ENCODE assay signal across 21 cellular contexts in genomic region chr1:180278193-180278556, GRCh38. TPM values are rescaled to one million over a fixed set of nuclear protein-coding genes. Genes with fewer than 3 reads are reported as not detected.
DNase-seq lines count a peak whose midpoint lies in the region; ATAC-seq, FAIRE-seq and TF ChIP-seq lines count a peak whose summit lies in the region.
"Had no signal": no experiment of that assay in that cellular context is flagged by ENCODE, and none has a peak within 500 bp of the region (broad histone marks: within the 10 kb centered on the region; RNA-seq: fewer than 3 reads in every experiment).

No MANE protein-coding gene starts in this region.

- WGBS in lung, 2 donors = 88 to 89% methylated on average over 2 of the region's 2 CpGs
- WGBS in upper lobe of left lung, 2 donors = 76 to 79% methylated on average over 2 of the region's 2 CpGs
- 70% methylated on average over 2 of the region's 2 CpGs; no CpG with 5 or more reads in 1 of the 2 donors for WGBS in gastroesophageal sphincter (ENCODE audit: low coverage in 1 of 2), 2 donors

- DNase-seq in GM23338 (ENCODE audit: low spot score) (no peak), bronchial epithelial cell (ENCODE audit: low read depth) (no peak), lung (ENCODE audit: low spot score) (peak; percentile 11), upper lobe of left lung (no peak), HK-2 (ENCODE audit: unreplicated experiment) (no peak), cerebellar cortex (ENCODE audit: low spot score) (no peak)
- DNase-seq: C1 segment of cervical spinal cord, DND-41, MM.1S, NCI-H1092, NCI-H1694, NCI-H2081 treated with DMSO at 0.1 percent for 48 hours, NCI-H446 treated with DMSO at 0.1 percent for 48 hours, NCI-H69 had no signal

- no peaks in the 10 kb centered on the region for H3K27me3 ChIP-seq in GM23338 (ENCODE audit: insufficient read depth)
- H3K27me3 ChIP-seq in bronchial epithelial cell (ENCODE audit: control insufficient read depth, insufficient read depth, low read length) = no peaks in the 10 kb centered on the region
- no peaks in the 10 kb centered on the region for H3K27me3 ChIP-seq in lung (ENCODE audit: control insufficient read depth, insufficient read depth)
- no peaks in the 10 kb centered on the region for H3K27me3 ChIP-seq in upper lobe of left lung
- no peaks in the 10 kb centered on the region for H3K27me3 ChIP-seq in gastroesophageal sphincter

- H3K36me3 ChIP-seq in GM23338 (ENCODE audit: insufficient read depth) = peaks cover 8% of the 10 kb centered on the region
- peaks cover 7% of the 10 kb centered on the region for H3K36me3 ChIP-seq in bronchial epithelial cell (ENCODE audit: control insufficient read depth, insufficient read depth, low read length)
- peaks cover 8 to 17% of the 10 kb centered on the region in 2 donors for H3K36me3 ChIP-seq in lung (ENCODE audit: control insufficient read depth in 2 of 2, insufficient read depth in 2 of 2, low read length in 2 of 2)
- H3K36me3 ChIP-seq in upper lobe of left lung = peaks cover 0 to 12% (median 6%) of the 10 kb centered on the region in 4 donors
- H3K36me3 ChIP-seq in gastroesophageal sphincter = peaks cover 0 to 57% of the 10 kb centered on the region in 2 donors

- H4K20me1 ChIP-seq in GM23338 (replicated peaks; ENCODE audit: insufficient read depth) = no peaks in the 10 kb centered on the region

- H3F3A ChIP-seq in GM23338 (replicated peaks; ENCODE audit: low read depth) = no peaks in the 10 kb centered on the region

- peak overlapping the region; percentile 53 for H3K4me2 ChIP-seq in GM23338

- peaks cover 6% of the 10 kb centered on the region for H3K27me3 Mint-ChIP-seq in GM23338 (ENCODE audit: insufficient read depth, low read depth, poor library complexity)

- H3K4me1 ChIP-seq in GM23338 (ENCODE audit: insufficient read depth) = peaks cover 17% of the 10 kb centered on the region
- peaks cover 0 to 2% of the 10 kb centered on the region in 2 donors for H3K4me1 ChIP-seq in lung (ENCODE audit: control insufficient read depth in 2 of 2, insufficient read depth in 2 of 2, low read length in 2 of 2)
- peaks cover 0 to 3% (median 2%) of the 10 kb centered on the region in 4 donors for H3K4me1 ChIP-seq in upper lobe of left lung
- peaks cover 0 to 7% (median 0%) of the 10 kb centered on the region in 3 donors for H3K4me1 ChIP-seq in gastroesophageal sphincter
- H3K4me1 ChIP-seq: HAP-1 had no signal

- TF ChIP-seq EP300 in upper lobe of left lung (IDR thresholded peaks at IDR 0.05) = no peak
- no peak for TF ChIP-seq EP300 in gastroesophageal sphincter (IDR thresholded peaks at IDR 0.05)

- no peak overlapping the region for H2AFZ ChIP-seq in GM23338

- H3K27ac ChIP-seq in GM23338 (ENCODE audit: low read depth) (peak overlapping the region; percentile 20), lung (ENCODE audit: low read depth in 1 of 2, low read length in 1 of 2) (peak overlapping the region in 1 of 2 donors; percentile 2), upper lobe of left lung (peak overlapping the region in 3 of 4 donors; percentile 41 to 64 (median 62)), gastroesophageal sphincter (no peak overlapping the region)
- H3K27ac ChIP-seq: SK-N-MC had no signal

- peaks cover 49% of the 10 kb centered on the region for H3K36me3 Mint-ChIP-seq in GM23338 (ENCODE audit: low read depth)

- no peaks in the 10 kb centered on the region for H3K79me2 ChIP-seq in GM23338 (replicated peaks; ENCODE audit: insufficient read depth)

- H3K9me3 Mint-ChIP-seq in GM23338 = peaks cover 19% of the 10 kb centered on the region; the same call in 2 of the 3 replicates

- peak overlapping the region; percentile 64 for H3K27ac Mint-ChIP-seq in GM23338

- TF ChIP-seq POLR2A in upper lobe of left lung (IDR thresholded peaks at IDR 0.05) = no peak
- no peak for TF ChIP-seq POLR2A in gastroesophageal sphincter (IDR thresholded peaks at IDR 0.05)

- ATAC-seq in GM23338 (peak; percentile 53), lung (ENCODE audit: insufficient read depth, low FRiP score) (no peak), upper lobe of left lung (ENCODE audit: low FRiP score in 2 of 2) (no peak), gastroesophageal sphincter (no peak)
- ATAC-seq: Right ventricle myocardium inferior had no signal

- no peak overlapping the region; the same call in 2 of the 3 replicates for H3K4me3 Mint-ChIP-seq in GM23338

- no peaks in the 10 kb centered on the region for H3K9me2 ChIP-seq in GM23338 (ENCODE audit: insufficient read depth)

- TF ChIP-seq CTCF in GM23338 (conservative IDR thresholded peaks at IDR 0.05; ENCODE audit: low read depth in 2 of 2) = no peak
- no peak for TF ChIP-seq CTCF in bronchial epithelial cell (IDR thresholded peaks at IDR 0.05; ENCODE audit: insufficient read depth, low read length, severe bottlenecking)
- no peak for TF ChIP-seq CTCF in lung (IDR thresholded peaks at IDR 0.05; ENCODE audit: control extremely low read depth, extremely low read depth)
- TF ChIP-seq CTCF in upper lobe of left lung (IDR thresholded peaks at IDR 0.05) = no peak
- no peak for TF ChIP-seq CTCF in gastroesophageal sphincter (IDR thresholded peaks at IDR 0.05)

- peak; percentile 18 for FAIRE-seq in bronchial epithelial cell (lab: Jason Lieb, UNC)
- FAIRE-seq: G401.6, RCC 7860 had no signal

- H3K9me3 ChIP-seq in lung (ENCODE audit: control insufficient read depth in 2 of 2, insufficient read depth in 1 of 2, low read length in 1 of 2) = no peaks in the 10 kb centered on the region
- H3K9me3 ChIP-seq in upper lobe of left lung = no peaks in the 10 kb centered on the region
- H3K9me3 ChIP-seq in gastroesophageal sphincter = no peaks in the 10 kb centered on the region
- H3K9me3 ChIP-seq: HAP-1 had no signal

- no peak overlapping the region for H3K4me3 ChIP-seq in GM23338
- H3K4me3 ChIP-seq in bronchial epithelial cell (ENCODE audit: low read depth, low read length) = no peak overlapping the region
- H3K4me3 ChIP-seq in lung = no peak overlapping the region
- no peak overlapping the region for H3K4me3 ChIP-seq in upper lobe of left lung
- H3K4me3 ChIP-seq in gastroesophageal sphincter = no peak overlapping the region
- H3K4me3 ChIP-seq: HAP-1, SK-N-MC had no signal

- H3K4me1 Mint-ChIP-seq in GM23338 = peaks cover 25% of the 10 kb centered on the region

TF ChIP-seq in GM23338, 12 proteins besides CTCF, POLR2A, EP300 and RAD21 (continues in another document):
- TF ChIP-seq STAT1 (IDR thresholded peaks at IDR 0.05; ENCODE audit: unreplicated experiment) (no peak), ETS1 (IDR thresholded peaks at IDR 0.05) (no peak), NANOG (IDR thresholded peaks at IDR 0.05; ENCODE audit: borderline replicate concordance) (no peak), POLR2AphosphoS5 (IDR thresholded peaks at IDR 0.05; ENCODE audit: low read depth) (no peak), ZNF331 (CRISPR knock-in tag; IDR thresholded peaks at IDR 0.05; ENCODE audit: low read depth) (no peak), CREB1 (CRISPR knock-in tag; IDR thresholded peaks at IDR 0.05; ENCODE audit: low read depth) (no peak)

RNA-seq across cellular contexts. Expression of gene LHX4, which starts 48.1 kb away (rescaled TPM):
- 2.5 and 2.9 TPM in 2 replicates for total RNA-seq in GM23338 (2014; rRNA removed; shearing (Covaris generic))
- 1.2 and 1.4 TPM in 2 replicates for polyA plus RNA-seq in GM23338 (2016; fragmentation: Nextera tagmentation; extraction: Ambion mirVana)
- under 0.01 TPM in 2 replicates for total RNA-seq in bronchial epithelial cell
- under 1 TPM in 1 of 2 donors, not detected in 1; 0.03 TPM for total RNA-seq in lung
- polyA plus RNA-seq in lung = under 1 TPM; 0.02 TPM
- 1 to 10 TPM in 1 of 6 donors, under 1 TPM in 2, not detected in 3; 0.17 to 1.0 (median 0.30) TPM for total RNA-seq in upper lobe of left lung
- not detected for total RNA-seq in gastroesophageal sphincter
- total RNA-seq: A673, Right ventricle myocardium inferior had no signal

Comparison
In these comparisons a context has a peak if more than half of its experiments do, and no peak if none do; other contexts are left out.
1. H3K27ac ChIP-seq: peak in GM23338 (single experiment) and upper lobe of left lung (3 of 4); none in gastroesophageal sphincter (0 of 4).